In the genomic region with DNA sequence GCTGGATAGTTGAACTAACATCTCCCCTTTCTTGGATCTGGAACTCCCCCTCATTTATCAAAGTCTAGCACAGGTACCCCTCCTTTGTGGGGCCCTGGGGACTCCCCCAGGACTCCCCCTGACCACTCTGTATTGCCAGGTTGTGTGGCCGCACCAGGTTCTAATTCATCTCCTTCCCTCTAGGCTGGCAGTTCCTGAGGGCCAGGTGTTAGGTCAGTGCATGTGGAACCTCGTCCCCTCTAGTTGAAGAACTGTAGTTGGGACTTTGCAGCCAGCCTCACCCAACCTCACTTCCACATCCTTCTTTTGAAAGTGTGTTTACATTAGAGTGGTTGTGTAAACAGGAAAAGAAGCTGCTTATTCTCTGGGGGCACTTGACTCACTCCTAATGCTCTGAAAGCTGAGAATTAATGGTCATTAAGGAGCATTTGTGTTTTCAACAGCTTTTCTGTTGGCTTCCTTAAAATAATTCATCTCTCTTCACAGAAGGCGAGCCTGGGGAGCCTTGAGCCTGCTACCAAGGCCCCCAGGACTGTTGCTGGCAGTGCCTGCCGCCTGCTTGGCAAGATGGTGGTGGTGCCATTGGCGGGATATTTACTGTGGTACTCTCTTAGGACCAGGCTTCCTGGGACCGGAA, we compare ENCODE assay signal across 10 cellular contexts. TPM values are rescaled to one million over a fixed set of nuclear protein-coding genes. Genes with fewer than 3 reads are reported as not detected.
A peak's percentile ranks its signal among the peaks of the same experiment; 100 is the strongest.
DNase-seq lines count a peak whose midpoint lies in the region; ATAC-seq and TF ChIP-seq lines count a peak whose summit lies in the region.
"Had no signal": no experiment of that assay in that cellular context is flagged by ENCODE, and none has a peak within 500 bp of the region (broad histone marks: within the 10 kb centered on the region; RNA-seq: fewer than 3 reads in every experiment).

No MANE protein-coding gene starts in this region.

- CTCF ChIA-PET in activated B cell treated with CpG ODN at 0.5 μM for 24 hours (lab: Charles Lee), result interaction anchor here (1.5 to 1.9 kb wide), 3 partner anchors 15 to 84 kb away, joined by 4 to 7 read pairs (median 5); no protein-coding TSS in a partner anchor

- POLR2A ChIA-PET in activated B cell treated with CpG ODN at 0.5 μM for 24 hours (lab: Charles Lee), result interaction anchor here (0.5 to 1.5 kb wide), 2 partner anchors 14 to 79 kb away, joined by 3 to 5 read pairs; partner anchors contain the start of gene ADORA2A

- H3K4me1 Mint-ChIP-seq in activated B cell treated with CpG ODN at 0.5 μM for 24 hours (peaks cover 63% of the 10 kb centered on the region), naive B cell (peaks cover 35 to 46% (median 46%) of the 10 kb centered on the region in 3 donors)

- no peaks in the 10 kb centered on the region for H3K36me3 Mint-ChIP-seq in activated B cell treated with CpG ODN at 0.5 μM for 24 hours (ENCODE audit: low read depth)
- no peaks in the 10 kb centered on the region for H3K36me3 Mint-ChIP-seq in naive B cell

- no peak for TF ChIP-seq CTCF in activated B cell treated with CpG ODN at 0.5 μM for 24 hours (IDR thresholded peaks at IDR 0.05)

- ATAC-seq in activated B cell treated with CpG ODN at 0.5 μM for 24 hours (ENCODE audit: low read depth), result no peak
- ATAC-seq in naive B cell (ENCODE audit: low read depth in 2 of 2), result no peak
- no peak for ATAC-seq in GM19328 (IDR thresholded peaks at IDR 0.05; ENCODE audit: unreplicated experiment)
- ATAC-seq in HG03571 (IDR thresholded peaks at IDR 0.05; ENCODE audit: unreplicated experiment), result no peak

- intact Hi-C loops in activated B cell treated with CpG ODN at 0.5 μM for 24 hours (cut with micrococcal nuclease), result no loop called here

- H3K27ac Mint-ChIP-seq in activated B cell treated with CpG ODN at 0.5 μM for 24 hours, result peak overlapping the region; percentile 69
- peak overlapping the region in 4 of 6 donors; percentile 1 to 92 (median 40) for H3K27ac Mint-ChIP-seq in naive B cell
- H3K27ac Mint-ChIP-seq: stimulated activated naive CD8-positive, alpha-beta T cell treated with anti-CD3 and anti-CD28 coated beads, Interleukin-15, Interleukin-2, amounts not matched to agents 100 ng/mL and 50 ng/mL, for 24 hours had no signal

- no peaks in the 10 kb centered on the region for H3K9me3 Mint-ChIP-seq in activated B cell treated with CpG ODN at 0.5 μM for 24 hours
- no peaks in the 10 kb centered on the region for H3K9me3 Mint-ChIP-seq in naive B cell
- H3K9me3 Mint-ChIP-seq: stimulated activated naive CD8-positive, alpha-beta T cell treated with anti-CD3 and anti-CD28 coated beads, Interleukin-15, Interleukin-2, amounts not matched to agents 100 ng/mL and 50 ng/mL, for 24 hours had no signal

- no peaks in the 10 kb centered on the region for H3K27me3 Mint-ChIP-seq in activated B cell treated with CpG ODN at 0.5 μM for 24 hours
- H3K27me3 Mint-ChIP-seq in naive B cell, result peaks cover 0 to 4% (median 0%) of the 10 kb centered on the region in 3 donors
- H3K27me3 Mint-ChIP-seq: stimulated activated naive CD8-positive, alpha-beta T cell treated with anti-CD3 and anti-CD28 coated beads, Interleukin-15, Interleukin-2, amounts not matched to agents 100 ng/mL and 50 ng/mL, for 24 hours had no signal

- DNase-seq in ELF-1 (ENCODE audit: low read depth, low spot score) (peak; percentile 43), NCI-H1105 (lab: John Stamatoyannopoulos, UW) (peak; percentile 78), activated B cell treated with CpG ODN at 0.5 μM for 24 hours (no peak), naive B cell (no peak), COLO829 (ENCODE audit: low spot score) (no peak)
- DNase-seq in stimulated activated CD4-positive, alpha-beta T cell treated with anti-CD3 and anti-CD28 coated beads, Interleukin-12 subunit alpha, Interleukin-12 subunit beta, amount 100 ng/mL, for 4 hours, result no peak
- DNase-seq: activated effector memory CD4-positive, alpha-beta T cell treated with Interleukin-2 at 50 U/mL for 16 hours had no signal

- no peak overlapping the region for H3K4me3 Mint-ChIP-seq in activated B cell treated with CpG ODN at 0.5 μM for 24 hours
- peak overlapping the region in 3 of 8 donors; percentile 19 to 55 (median 44) for H3K4me3 Mint-ChIP-seq in naive B cell
- H3K4me3 Mint-ChIP-seq: stimulated activated naive CD8-positive, alpha-beta T cell treated with anti-CD3 and anti-CD28 coated beads, Interleukin-15, Interleukin-2, amounts not matched to agents 100 ng/mL and 50 ng/mL, for 24 hours had no signal

RNA-seq across cellular contexts. Expression of gene UPB1, which starts 11.8 kb away (rescaled TPM):
- total RNA-seq in activated B cell treated with CpG ODN at 0.5 μM for 24 hours, result 1.1 and 1.3 TPM in 2 replicates
- polyA plus RNA-seq in naive B cell (ENCODE audit: low read depth in 6 of 6), result under 1 TPM in 5 of 6 donors, not detected in 1; 0.08 to 0.90 (median 0.20) TPM

RNA-seq across cellular contexts. Expression of gene GUCD1, which starts 48.0 kb away (rescaled TPM):
- 134 and 141 TPM in 2 replicates for total RNA-seq in activated B cell treated with CpG ODN at 0.5 μM for 24 hours
- 100 to 1,000 TPM; 374 to 564 (median 422) TPM for polyA plus RNA-seq in naive B cell (ENCODE audit: low read depth in 6 of 6)

RNA-seq across cellular contexts. Expression of gene SNRPD3, which starts 48.9 kb away (rescaled TPM):
- 96.5 and 98.6 TPM in 2 replicates for total RNA-seq in activated B cell treated with CpG ODN at 0.5 μM for 24 hours
- 100 to 1,000 TPM in 4 of 6 donors, 10 to 100 TPM in 2; 73.1 to 141 (median 132) TPM for polyA plus RNA-seq in naive B cell (ENCODE audit: low read depth in 6 of 6)

Comparison
In these comparisons a context has a peak if more than half of its experiments do, and no peak if none do; other contexts are left out.
1. DNase-seq: peak in ELF-1 (single experiment) and NCI-H1105 (single experiment); none in activated B cell treated with CpG ODN at 0.5 μM for 24 hours (single experiment), naive B cell (single experiment), COLO829 (single experiment) and stimulated activated CD4-positive, alpha-beta T cell treated with anti-CD3 and anti-CD28 coated beads, Interleukin-12 subunit alpha, Interleukin-12 subunit beta, amount 100 ng/mL, for 4 hours (single experiment).